Comparison of ENCODE assay signal across 7 cellular contexts in the genomic region with DNA sequence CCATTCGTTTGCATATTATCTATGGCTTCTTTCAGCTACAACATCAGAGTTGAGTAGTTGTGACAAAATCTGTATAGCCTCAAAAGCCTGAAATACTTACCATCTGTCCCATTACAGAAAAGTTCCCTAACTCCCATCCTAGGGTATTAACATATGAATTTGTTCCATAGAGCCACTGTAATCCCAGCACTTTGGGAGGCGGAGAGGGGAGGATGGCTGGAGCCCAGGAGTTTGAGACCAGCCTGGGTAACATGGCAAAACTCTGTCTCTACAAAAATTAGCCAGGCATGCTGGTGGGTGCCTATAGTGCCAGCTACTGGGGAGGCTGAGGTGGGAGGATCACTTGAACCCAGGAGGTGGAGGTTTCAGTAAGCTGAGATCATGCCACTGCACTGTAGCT. TPM values are rescaled to one million over a fixed set of nuclear protein-coding genes. Genes with fewer than 3 reads are reported as not detected.
"Had no signal": no experiment of that assay in that cellular context is flagged by ENCODE, and none has a peak within 500 bp of the region (broad histone marks: within the 10 kb centered on the region; RNA-seq: fewer than 3 reads in every experiment).

No MANE protein-coding gene starts in this region.

- H3K27me3 Mint-ChIP-seq: IgD-negative memory B cell had no signal

- DNase-seq: GOT3, H7, HCEC 1CT, KG1 had no signal

- H3K4me3 Mint-ChIP-seq: IgD-negative memory B cell had no signal

- FAIRE-seq: HTR-8/SVneo had no signal

- H3K27ac Mint-ChIP-seq: IgD-negative memory B cell had no signal

RNA-seq across cellular contexts. Expression of a gene that starts 53.1 kb away (rescaled TPM):
- total RNA-seq: H4, H7 had no signal
- polyA plus RNA-seq: IgD-negative memory B cell had no signal
